20 cellular contexts compared by ENCODE assay signal in the genomic region with DNA sequence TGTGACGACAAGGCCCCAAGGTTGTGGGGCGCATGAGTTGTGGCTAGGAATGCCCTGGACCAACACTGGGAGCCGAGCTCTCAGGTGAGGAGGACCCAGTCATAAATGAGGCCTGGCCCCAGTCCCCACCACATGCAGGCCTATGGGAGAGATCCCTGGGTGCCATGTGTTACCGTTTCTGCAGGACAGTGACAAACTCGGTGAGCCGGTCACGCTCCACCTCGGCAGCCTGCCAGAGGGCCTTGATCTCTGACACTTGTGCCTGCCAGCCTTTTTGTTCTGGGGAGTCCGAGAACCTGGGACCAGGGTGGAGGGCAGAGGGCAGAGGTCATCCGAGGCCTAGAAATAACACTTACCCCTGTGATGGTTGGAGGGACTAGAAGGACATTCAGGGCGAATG. TPM values are rescaled to one million over a fixed set of nuclear protein-coding genes. Genes with fewer than 3 reads are reported as not detected.
A peak's percentile ranks its signal among the peaks of the same experiment; 100 is the strongest.
DNase-seq lines count a peak whose midpoint lies in the region; ATAC-seq and TF ChIP-seq lines count a peak whose summit lies in the region.
"Had no signal": no experiment of that assay in that cellular context is flagged by ENCODE, and none has a peak within 500 bp of the region (broad histone marks: within the 10 kb centered on the region; RNA-seq: fewer than 3 reads in every experiment).

No MANE protein-coding gene starts in this region.

- H3K4me1 ChIP-seq in heart left ventricle = peaks cover 0 to 30% (median 10%) of the 10 kb centered on the region in 12 donors
- H3K4me1 ChIP-seq in right lobe of liver = no peaks in the 10 kb centered on the region
- peaks cover 32 to 52% (median 39%) of the 10 kb centered on the region in 3 donors for H3K4me1 ChIP-seq in skeletal muscle tissue (ENCODE audit: control insufficient read depth in 3 of 3, insufficient read depth in 3 of 3, low read length in 3 of 3)
- H3K4me1 ChIP-seq in foreskin keratinocyte = no peaks in the 10 kb centered on the region

- peak in 1 of 4 donors; percentile 34 for ATAC-seq in heart left ventricle
- ATAC-seq in right lobe of liver = peak; percentile 18 to 56 (median 39)
- ATAC-seq in HG03108 (IDR thresholded peaks at IDR 0.05; ENCODE audit: unreplicated experiment) = no peak
- no peak for ATAC-seq in foreskin keratinocyte

- H3K4me3 ChIP-seq in heart left ventricle (no peak overlapping the region), right lobe of liver (no peak overlapping the region), skeletal muscle tissue (ENCODE audit: low read length in 3 of 3) (peak overlapping the region in 1 of 3 donors; percentile 23)

- TF ChIP-seq CTCF in heart left ventricle (IDR thresholded peaks at IDR 0.05) = no peak
- TF ChIP-seq CTCF in right lobe of liver (IDR thresholded peaks at IDR 0.05) = no peak
- TF ChIP-seq CTCF in foreskin keratinocyte (conservative IDR thresholded peaks at IDR 0.05) = no peak

- H3K27ac ChIP-seq in angular gyrus (ENCODE audit: low read depth, low read length) (peak overlapping the region; percentile 100), heart left ventricle (peak overlapping the region; percentile 41 to 89 (median 74)), right lobe of liver (no peak overlapping the region), skeletal muscle tissue (ENCODE audit: low read depth, low read length) (peak overlapping the region; percentile 73), foreskin keratinocyte (no peak overlapping the region)

- H3K27me3 ChIP-seq in heart left ventricle (no peaks in the 10 kb centered on the region), right lobe of liver (no peaks in the 10 kb centered on the region), skeletal muscle tissue (ENCODE audit: control insufficient read depth in 3 of 3, insufficient read depth in 3 of 3, low read length in 3 of 3) (no peaks in the 10 kb centered on the region), foreskin keratinocyte (peaks cover 20% of the 10 kb centered on the region)

- DNase-seq in heart left ventricle (peak in 2 of 5 donors; percentile 48 to 65), right lobe of liver (no peak), mucosa of gallbladder (ENCODE audit: low spot score) (no peak), foreskin keratinocyte (no peak), COR-L47 (lab: John Stamatoyannopoulos, UW) (no peak)
- DNase-seq: AML-193; CD4-positive, CD25-positive, alpha-beta regulatory T cell; DMS79; HFFc6; MM.1S; NCI-H1105 treated with DMSO at 0.1 percent for 48 hours; NCI-H187 treated with DMSO at 0.1 percent for 48 hours; NCI-H510A; NCI-H82; SIG-M5 had no signal

- TF ChIP-seq POLR2A in heart left ventricle (IDR thresholded peaks at IDR 0.05) = no peak
- TF ChIP-seq POLR2A in right lobe of liver (IDR thresholded peaks at IDR 0.05) = no peak

- intact Hi-C loops in heart left ventricle (cut with DNase I) = no loop called here
- intact Hi-C loops in right lobe of liver (cut with DNase I) = loop anchor here in 1 of 2 donors (10.0 kb wide), 1 partner anchor 45 kb away; the partner anchor contains the start of gene KLHL40

- no peaks in the 10 kb centered on the region for H3K36me3 ChIP-seq in heart left ventricle
- H3K36me3 ChIP-seq in right lobe of liver = no peaks in the 10 kb centered on the region
- no peaks in the 10 kb centered on the region for H3K36me3 ChIP-seq in skeletal muscle tissue (ENCODE audit: control insufficient read depth in 3 of 3, insufficient read depth in 3 of 3, low read length in 3 of 3)

- peak overlapping the region; percentile 7 to 55 (median 33) for H3K9ac ChIP-seq in skeletal muscle tissue (ENCODE audit: low read depth in 1 of 3, low read length in 3 of 3)

- H3K9me3 ChIP-seq in heart left ventricle = peaks cover 0 to 6% (median 0%) of the 10 kb centered on the region in 12 donors
- no peaks in the 10 kb centered on the region for H3K9me3 ChIP-seq in right lobe of liver
- H3K9me3 ChIP-seq in skeletal muscle tissue (ENCODE audit: control insufficient read depth in 3 of 3, low read length in 3 of 3) = no peaks in the 10 kb centered on the region

- WGBS in heart left ventricle, 4 donors = 49 to 71% (median 64%) methylated on average over 10 to 11 of the region's 11 CpGs
- 33% methylated on average over 1 of the region's 11 CpGs for WGBS in right lobe of liver (ENCODE audit: insufficient coverage, low coverage, low lambda C conversion rate, missing lambda C conversion rate)

RNA-seq across cellular contexts. Expression of gene HHATL, which starts 27.7 kb away (rescaled TPM):
- total RNA-seq in heart left ventricle (100 to 1,000 TPM; 305 to 823 (median 538) TPM), right lobe of liver (1 to 10 TPM in 1 of 6 experiments, under 1 TPM in 2, not detected in 3; 0.29 to 1.0 (median 0.60) TPM), skeletal muscle tissue (23.0 TPM), mucosa of gallbladder (0.35 TPM), foreskin keratinocyte (not detected in 2 replicates)
- polyA plus RNA-seq in heart left ventricle (1,000 to 10,000 TPM in 1 of 2 donors, 100 to 1,000 TPM in 1; 188 to 1,023 TPM), foreskin keratinocyte (not detected in 2 replicates)
- total RNA-seq: CD4-positive, CD25-positive, alpha-beta regulatory T cell; G401; H1; HFFc6 had no signal
- polyA plus RNA-seq: CD4-positive, CD25-positive, alpha-beta regulatory T cell had no signal

RNA-seq across cellular contexts. Expression of gene CCDC13, which starts 42.8 kb away (rescaled TPM):
- 1 to 10 TPM in 1 of 9 donors, under 1 TPM in 7, not detected in 1; 0.44 to 1.4 (median 0.83) TPM for total RNA-seq in heart left ventricle
- polyA plus RNA-seq in heart left ventricle = 1 to 10 TPM in 1 of 2 donors, under 1 TPM in 1; 0.53 to 1.1 TPM
- 1 to 10 TPM; 1.2 to 2.5 (median 1.6) TPM for total RNA-seq in right lobe of liver
- total RNA-seq in skeletal muscle tissue = not detected
- total RNA-seq in mucosa of gallbladder = 1.4 TPM
- 0.32 TPM in 1 of 2 replicates, not detected in the other for total RNA-seq in foreskin keratinocyte
- polyA plus RNA-seq in foreskin keratinocyte = 0.18 and 0.25 TPM in 2 replicates
- total RNA-seq: H1 had no signal

RNA-seq across cellular contexts. Expression of gene KLHL40, which starts 45.0 kb away (rescaled TPM):
- 1 to 10 TPM in 2 of 9 donors, under 1 TPM in 6, not detected in 1; 0.19 to 5.6 (median 0.73) TPM for total RNA-seq in heart left ventricle
- 1 to 10 TPM in 1 of 2 donors, under 1 TPM in 1; 0.61 to 6.8 TPM for polyA plus RNA-seq in heart left ventricle
- under 1 TPM in 2 of 6 experiments, not detected in 4; 0.19 to 0.68 TPM for total RNA-seq in right lobe of liver
- 179 TPM for total RNA-seq in skeletal muscle tissue
- not detected for total RNA-seq in mucosa of gallbladder
- total RNA-seq in foreskin keratinocyte = not detected in 2 replicates
- polyA plus RNA-seq in foreskin keratinocyte = not detected in 2 replicates
- total RNA-seq: CD4-positive, CD25-positive, alpha-beta regulatory T cell; G401; H1; HFFc6 had no signal
- polyA plus RNA-seq: CD4-positive, CD25-positive, alpha-beta regulatory T cell had no signal

Comparison
In these comparisons a context has a peak if more than half of its experiments do, and no peak if none do; other contexts are left out.
1. H3K27ac ChIP-seq: peak in angular gyrus (single experiment), heart left ventricle (12 of 12) and skeletal muscle tissue (single experiment); none in right lobe of liver (0 of 3) and foreskin keratinocyte (single experiment).
2. ATAC-seq: peak in right lobe of liver (4 of 4); none in HG03108 (single experiment) and foreskin keratinocyte (single experiment).
3. RNA of gene HHATL, which starts 27.7 kb away (total RNA-seq): 305 to 823 TPM in heart left ventricle; 23.0 TPM in skeletal muscle tissue (single experiment), 0.35 TPM in mucosa of gallbladder (single experiment), 0.29 to 1.0 TPM in right lobe of liver and not detected in foreskin keratinocyte; every median in the first group is over 10 times any median in the second.
4. RNA of gene KLHL40, which starts 45.0 kb away (total RNA-seq): 179 TPM in skeletal muscle tissue (single experiment); 0.19 to 5.6 TPM in heart left ventricle, not detected in mucosa of gallbladder (single experiment), 0.19 to 0.68 TPM in right lobe of liver and not detected in foreskin keratinocyte; every median in the first group is over 10 times any median in the second.